8 cellular contexts compared by ENCODE assay signal in the genomic region with DNA sequence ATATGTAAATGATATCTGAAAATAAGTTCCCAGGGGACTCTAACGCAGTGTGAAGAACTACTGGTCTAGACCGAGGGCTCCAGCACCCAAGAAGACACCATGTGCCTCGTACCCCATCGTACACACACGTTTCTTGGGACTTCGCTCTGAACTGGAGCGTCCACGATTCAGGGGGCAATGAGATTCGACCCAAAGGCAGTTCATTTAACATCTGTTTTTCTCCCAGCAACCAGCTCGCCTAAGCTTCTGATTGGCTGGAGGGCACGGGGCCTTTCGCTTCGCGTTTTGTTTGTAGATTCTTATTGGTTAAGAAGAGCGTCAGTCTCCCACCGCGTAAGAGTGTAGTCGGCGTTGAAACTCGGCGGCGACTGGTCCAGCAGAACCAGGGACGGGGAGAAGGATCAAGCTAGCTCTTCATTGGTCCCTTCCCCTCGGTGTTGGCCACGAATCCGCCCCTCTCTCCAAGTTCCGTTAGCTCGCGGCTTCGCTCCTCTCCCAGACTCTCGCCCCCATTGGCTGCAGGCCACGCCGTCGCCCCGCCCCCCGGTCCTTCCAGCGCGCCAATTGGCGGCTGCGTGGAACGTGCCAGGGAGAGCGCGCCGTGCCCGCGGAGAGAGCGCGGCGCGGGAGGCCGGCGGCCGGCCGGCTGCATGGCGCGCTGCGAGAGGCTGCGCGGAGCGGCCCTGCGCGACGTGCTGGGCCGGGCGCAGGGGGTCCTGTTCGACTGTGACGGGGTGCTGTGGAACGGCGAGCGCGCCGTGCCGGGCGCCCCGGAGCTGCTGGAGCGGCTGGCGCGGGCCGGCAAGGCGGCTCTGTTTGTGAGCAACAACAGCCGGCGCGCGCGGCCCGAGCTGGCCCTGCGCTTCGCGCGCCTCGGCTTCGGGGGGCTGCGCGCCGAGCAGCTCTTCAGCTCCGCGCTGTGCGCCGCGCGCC. TPM values are rescaled to one million over a fixed set of nuclear protein-coding genes. Genes with fewer than 3 reads are reported as not detected.
A peak's percentile ranks its signal among the peaks of the same experiment; 100 is the strongest.
DNase-seq lines count a peak whose midpoint lies in the region; ATAC-seq, FAIRE-seq and TF ChIP-seq lines count a peak whose summit lies in the region.

A gene with protein sequence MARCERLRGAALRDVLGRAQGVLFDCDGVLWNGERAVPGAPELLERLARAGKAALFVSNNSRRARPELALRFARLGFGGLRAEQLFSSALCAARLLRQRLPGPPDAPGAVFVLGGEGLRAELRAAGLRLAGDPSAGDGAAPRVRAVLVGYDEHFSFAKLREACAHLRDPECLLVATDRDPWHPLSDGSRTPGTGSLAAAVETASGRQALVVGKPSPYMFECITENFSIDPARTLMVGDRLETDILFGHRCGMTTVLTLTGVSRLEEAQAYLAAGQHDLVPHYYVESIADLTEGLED (plus strand): TSS at position 591 of the 933 bp plus-strand sequence. CDS start 60 bp downstream, at position 651.

- peak within 1 kb of the TSS in 4 of 5 donors; percentile 49 to 89 (median 80) for H3K27ac ChIP-seq in adrenal gland
- peak within 1 kb of the TSS in 11 of 12 donors; percentile 72 to 91 (median 84) for H3K27ac ChIP-seq in heart left ventricle
- peak within 1 kb of the TSS; percentile 55 to 79 (median 72) for H3K27ac ChIP-seq in upper lobe of left lung

- no peaks in the 10 kb centered on the region for H3K9me3 ChIP-seq in adrenal gland (replicated peaks in 1 of 3)
- no peaks in the 10 kb centered on the region for H3K9me3 ChIP-seq in heart left ventricle
- no peaks in the 10 kb centered on the region for H3K9me3 ChIP-seq in upper lobe of left lung

- H3K4me3 ChIP-seq in adrenal gland: peak within 1 kb of the TSS in 3 of 4 donors; percentile 33 to 78 (median 56)
- H3K4me3 ChIP-seq in heart left ventricle: peak within 1 kb of the TSS; percentile 40 to 86 (median 64)
- H3K4me3 ChIP-seq in upper lobe of left lung: peak within 1 kb of the TSS; percentile 41 to 93 (median 78)

- TF ChIP-seq EP300 in upper lobe of left lung (IDR thresholded peaks at IDR 0.05): no peak

- peak; percentile 99 for FAIRE-seq in GM12891 (lab: Jason Lieb, UNC)

- H3K27me3 ChIP-seq in adrenal gland: no peaks in the 10 kb centered on the region
- H3K27me3 ChIP-seq in heart left ventricle: no peaks in the 10 kb centered on the region
- H3K27me3 ChIP-seq in upper lobe of left lung: no peaks in the 10 kb centered on the region

- TF ChIP-seq POLR2A in GM12891 (IDR thresholded peaks at IDR 0.05; ENCODE audit: low read depth, low read length) (no peak; the same call in 1 of the 2 replicates), adrenal gland (IDR thresholded peaks at IDR 0.05) (peak; percentile 76 to 83), heart left ventricle (IDR thresholded peaks at IDR 0.05) (peak in 1 of 2 donors; percentile 80), upper lobe of left lung (IDR thresholded peaks at IDR 0.05) (peak in 3 of 4 donors; percentile 41 to 81 (median 51))

- intact Hi-C loops in adrenal gland (cut with DNase I): no loop called here
- intact Hi-C loops in heart left ventricle (cut with DNase I): loop anchor here in 5 of 10 donors (1.0 to 2.0 kb wide), 2 partner anchors 16 to 17 kb away; a partner anchor contains a TSS

- peaks cover 31 to 41% of the 10 kb centered on the region in 2 donors for H3K4me1 ChIP-seq in adrenal gland (replicated peaks in 1 of 2)
- H3K4me1 ChIP-seq in heart left ventricle: peaks cover 0 to 54% (median 39%) of the 10 kb centered on the region in 12 donors
- peaks cover 30 to 44% (median 33%) of the 10 kb centered on the region in 4 donors for H3K4me1 ChIP-seq in upper lobe of left lung

- H3K27ac Mint-ChIP-seq in T-cell: peak within 1 kb of the TSS; percentile 89 to 98

- POLR2A ChIA-PET in T-cell (lab: Charles Lee): interaction anchor here (0.7 to 1.5 kb wide), 8 partner anchors 10 to 579 kb away, joined by 3 to 14 read pairs (median 3); a partner anchor contains a TSS

- CTCF ChIA-PET in T-cell (lab: Charles Lee): interaction anchor here (0.6 to 4.2 kb wide), 21 partner anchors 14 to 295 kb away, joined by 3 to 61 read pairs (median 5); a partner anchor contains a TSS

- H3K4me3 Mint-ChIP-seq in T-cell: peak within 1 kb of the TSS; percentile 81 to 85 (median 83)

- peaks cover 0 to 2% of the 10 kb centered on the region in 2 donors for H3K36me3 ChIP-seq in adrenal gland (replicated peaks in 1 of 2)
- H3K36me3 ChIP-seq in heart left ventricle: peaks cover 0 to 13% (median 0%) of the 10 kb centered on the region in 9 donors
- peaks cover 0 to 8% (median 5%) of the 10 kb centered on the region in 4 donors for H3K36me3 ChIP-seq in upper lobe of left lung

- 0 to 1% (median 0%) methylated on average over 14 to 101 of the region's 101 CpGs for WGBS in adrenal gland, 4 donors
- WGBS in heart left ventricle, 4 donors: 0 to 1% (median 1%) methylated on average over 29 to 101 of the region's 101 CpGs
- 0 to 1% methylated on average over 20 to 57 of the region's 101 CpGs for WGBS in upper lobe of left lung, 2 donors

- H3K9me3 Mint-ChIP-seq in T-cell: no peaks in the 10 kb centered on the region

- DNase-seq in GM12891 (ENCODE audit: insufficient read length, low spot score) (peak; percentile 98), NCI-H1436 treated with DMSO at 0.1 percent for 48 hours (lab: John Stamatoyannopoulos, UW) (peak; percentile 98), T-cell (peak; percentile 92 to 99 (median 96)), adrenal gland (peak; percentile 99 to 100 (median 100)), heart left ventricle (peak; percentile 99 to 100 (median 99)), pons (ENCODE audit: low spot score) (peak; percentile 100), upper lobe of left lung (peak; percentile 99 to 100)

- no peaks in the 10 kb centered on the region for H3K27me3 Mint-ChIP-seq in T-cell

- peaks cover 8% of the 10 kb centered on the region for H3K36me3 Mint-ChIP-seq in T-cell

- peak; percentile 80 for ATAC-seq in HG02840 (IDR thresholded peaks at IDR 0.05; ENCODE audit: low FRiP score, unreplicated experiment)
- peak; percentile 92 to 94 (median 93) for ATAC-seq in T-cell (replicated peaks in 1 of 4)
- peak; percentile 97 to 99 (median 98) for ATAC-seq in heart left ventricle
- ATAC-seq in upper lobe of left lung (ENCODE audit: low FRiP score in 2 of 2): peak; percentile 98 to 99

- peaks cover 40 to 42% (median 41%) of the 10 kb centered on the region in 3 donors for H3K4me1 Mint-ChIP-seq in T-cell

- TF ChIP-seq CTCF in adrenal gland (IDR thresholded peaks at IDR 0.05) (no peak), heart left ventricle (IDR thresholded peaks at IDR 0.05) (no peak), upper lobe of left lung (IDR thresholded peaks at IDR 0.05) (peak in 1 of 6 experiments; percentile 21)

TF ChIP-seq in GM12891, 5 proteins besides CTCF, POLR2A, EP300 and RAD21:
- TF ChIP-seq POU2F2 (IDR thresholded peaks at IDR 0.05; ENCODE audit: low read depth, low read length) (peak; percentile 85; the same call in 1 of the 2 replicates), SPI1 (IDR thresholded peaks at IDR 0.05; ENCODE audit: low read depth, low read length) (no peak), TAF1 (IDR thresholded peaks at IDR 0.05; ENCODE audit: low read depth, low read length) (no peak; the same call in 1 of the 2 replicates), PAX5 (IDR thresholded peaks at IDR 0.05; ENCODE audit: insufficient read depth, low read length, severe bottlenecking) (no peak), POLR2AphosphoS5 (IDR thresholded peaks at IDR 0.05; ENCODE audit: low read depth, low read length) (no peak)

RNA-seq across cellular contexts. Expression of the gene that starts here (rescaled TPM):
- 28.3 TPM for polyA plus RNA-seq in GM12891 (2012; ENCODE audit: low read depth, missing spikeins)
- total RNA-seq in T-cell: 10 to 100 TPM in 3 of 5 donors, 1 to 10 TPM in 2; 3.1 to 11.3 (median 10.7) TPM
- total RNA-seq in adrenal gland: 10 to 100 TPM; 16.2 to 49.7 (median 20.9) TPM
- 10 to 100 TPM in 2 of 3 donors, 1 to 10 TPM in 1; 10.0 to 41.9 (median 13.4) TPM for polyA plus RNA-seq in adrenal gland
- 10 to 100 TPM; 15.2 to 33.1 (median 25.9) TPM for total RNA-seq in heart left ventricle
- 10 to 100 TPM; 12.8 to 36.4 TPM for polyA plus RNA-seq in heart left ventricle
- total RNA-seq in upper lobe of left lung: 10 to 100 TPM in 1 of 6 donors, 1 to 10 TPM in 5; 2.1 to 11.1 (median 8.7) TPM

Comparison
In these comparisons a context has a peak if more than half of its experiments do, and no peak if none do; other contexts are left out.
1. Peak in every context shown above with its lines: DNase-seq, ATAC-seq, H3K4me3 ChIP-seq and H3K27ac ChIP-seq.